In the genomic region with DNA sequence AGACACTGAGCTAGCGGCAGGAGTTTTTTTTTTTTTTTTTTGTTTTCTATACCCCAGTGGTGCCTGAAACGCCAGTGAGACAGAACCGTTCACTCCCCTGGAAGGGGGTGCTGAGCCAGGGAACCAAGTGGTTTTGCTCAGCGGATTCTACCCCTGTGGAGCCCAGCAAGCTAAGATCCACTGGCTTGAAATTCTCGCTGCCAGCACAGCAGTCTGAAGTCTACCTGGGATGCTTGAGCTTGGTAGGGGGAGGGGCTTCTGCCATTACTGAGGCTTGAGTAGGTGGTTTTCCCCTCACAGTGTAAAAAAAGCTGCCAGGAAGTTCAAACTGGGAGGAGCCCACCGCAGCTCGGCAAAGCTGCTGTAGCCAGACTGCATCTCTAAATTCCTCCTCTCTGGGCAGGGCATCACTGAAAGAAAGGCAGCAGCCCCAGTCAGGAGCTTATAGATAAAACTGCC, we compare ENCODE assay signal across 8 cellular contexts.
DNase-seq lines count a peak whose midpoint lies in the region; ATAC-seq and TF ChIP-seq lines count a peak whose summit lies in the region.
"Not testable (repeated sequence)": the region's sequence is repeated elsewhere in the genome, so short reads cannot be mapped to it uniquely, and the experiment has no call there.

No MANE protein-coding gene starts in this region.

- H3K4me1 ChIP-seq in CD8-positive, alpha-beta T cell (ENCODE audit: insufficient read depth, low read length) = peaks cover 17% of the 10 kb centered on the region
- not testable (repeated sequence) for H3K4me1 ChIP-seq in iPS-20b (ENCODE audit: insufficient read depth, low read length)

- not testable (repeated sequence) for TF ChIP-seq CTCF in CD8-positive, alpha-beta T cell (IDR thresholded peaks at IDR 0.05)

- H3K9me3 ChIP-seq in CD8-positive, alpha-beta T cell (ENCODE audit: low read length); iPS-20b (ENCODE audit: insufficient read depth, low read depth, low read length): not testable (repeated sequence)

- H3K36me3 ChIP-seq in CD8-positive, alpha-beta T cell (ENCODE audit: insufficient read depth, low read length); iPS-20b (ENCODE audit: insufficient read depth, low read depth, low read length): not testable (repeated sequence)

- CTCF ChIA-PET in CD8-positive, alpha-beta T cell (lab: Charles Lee) = interaction anchor here (1.0 to 1.4 kb wide), 2 partner anchors 13 to 56 kb away, joined by 3 to 4 read pairs; no protein-coding TSS in a partner anchor

- not testable (repeated sequence) for H3K9ac ChIP-seq in iPS-20b (ENCODE audit: low read depth, low read length)

- H3K27ac ChIP-seq in CD8-positive, alpha-beta T cell (ENCODE audit: low read depth, low read length); iPS-20b (ENCODE audit: low read length): not testable (repeated sequence)

- peak; percentile 6 to 78 (median 44) for DNase-seq in CD8-positive, alpha-beta T cell
- DNase-seq in T follicular helper cell (ENCODE audit: low read depth) = peak; percentile 18
- peak; percentile 26 for DNase-seq in activated CD4-positive, alpha-beta T cell treated with anti-CD3 and anti-CD28 coated beads, Interleukin-2, amount 50 U/mL, for 1 hour
- peak; percentile 32 to 46 for DNase-seq in activated T-cell treated with anti-CD3 and anti-CD28 coated beads, Interleukin-2, amount 50 U/mL, for 48 hours
- DNase-seq in activated naive CD8-positive, alpha-beta T cell treated with anti-CD3 and anti-CD28 coated beads for 36 hours = peak; percentile 28
- peak; percentile 18 for DNase-seq in stimulated activated CD4-positive, alpha-beta T cell treated with anti-CD3 and anti-CD28 coated beads, Interleukin-1b, Interleukin-23, amount 100 ng/mL, for 48 hours
- peak; percentile 19 to 29 for DNase-seq in stimulated activated CD8-positive, alpha-beta memory T cell treated with anti-CD3 and anti-CD28 coated beads, Interleukin-7, amount 100 ng/mL, for 4 hours (ENCODE audit: low read depth in 2 of 2)

- H3K36me3 Mint-ChIP-seq in CD8-positive, alpha-beta T cell = peaks cover 22% of the 10 kb centered on the region
- peaks cover 32% of the 10 kb centered on the region for H3K36me3 Mint-ChIP-seq in activated naive CD8-positive, alpha-beta T cell treated with anti-CD3 and anti-CD28 coated beads for 36 hours

- H3K4me3 ChIP-seq in CD8-positive, alpha-beta T cell (ENCODE audit: low read depth, low read length) = peak overlapping the region; percentile 21
- peak overlapping the region; percentile 32; the same call in 1 of the 2 replicates for H3K4me3 ChIP-seq in iPS-20b (ENCODE audit: low read length)

- POLR2A ChIA-PET in CD8-positive, alpha-beta T cell (lab: Charles Lee) = not testable (repeated sequence)

- intact Hi-C loops in CD8-positive, alpha-beta T cell (cut with DNase I, micrococcal nuclease) = loop anchor here in 1 of 2 experiments (1.0 to 10.0 kb wide), 3 partner anchors 13 to 308 kb away; partner anchors contain the start of gene DMAC1

- peaks cover 16% of the 10 kb centered on the region for H3K9me3 Mint-ChIP-seq in CD8-positive, alpha-beta T cell
- peaks cover 34% of the 10 kb centered on the region for H3K9me3 Mint-ChIP-seq in activated naive CD8-positive, alpha-beta T cell treated with anti-CD3 and anti-CD28 coated beads for 36 hours

- peak overlapping the region; percentile 72 for H3K4me3 Mint-ChIP-seq in CD8-positive, alpha-beta T cell
- peak overlapping the region; percentile 44 for H3K4me3 Mint-ChIP-seq in activated naive CD8-positive, alpha-beta T cell treated with anti-CD3 and anti-CD28 coated beads for 36 hours

- not testable (repeated sequence) for H3K27me3 ChIP-seq in CD8-positive, alpha-beta T cell (ENCODE audit: insufficient read depth, low read length); iPS-20b (ENCODE audit: insufficient read depth, low read length)

- not testable (repeated sequence) for H3K27me3 Mint-ChIP-seq in CD8-positive, alpha-beta T cell (ENCODE audit: low read depth); activated naive CD8-positive, alpha-beta T cell treated with anti-CD3 and anti-CD28 coated beads for 36 hours

- peaks cover 29% of the 10 kb centered on the region for H3K4me1 Mint-ChIP-seq in CD8-positive, alpha-beta T cell (ENCODE audit: low read depth)
- not testable (repeated sequence) for H3K4me1 Mint-ChIP-seq in activated naive CD8-positive, alpha-beta T cell treated with anti-CD3 and anti-CD28 coated beads for 36 hours

- H3K27ac Mint-ChIP-seq in CD8-positive, alpha-beta T cell = peak overlapping the region; percentile 74
- H3K27ac Mint-ChIP-seq in activated naive CD8-positive, alpha-beta T cell treated with anti-CD3 and anti-CD28 coated beads for 36 hours = peak overlapping the region; percentile 36

- ATAC-seq in CD8-positive, alpha-beta T cell = peak; percentile 75
